13 cellular contexts compared by ENCODE assay signal in the genomic region with DNA sequence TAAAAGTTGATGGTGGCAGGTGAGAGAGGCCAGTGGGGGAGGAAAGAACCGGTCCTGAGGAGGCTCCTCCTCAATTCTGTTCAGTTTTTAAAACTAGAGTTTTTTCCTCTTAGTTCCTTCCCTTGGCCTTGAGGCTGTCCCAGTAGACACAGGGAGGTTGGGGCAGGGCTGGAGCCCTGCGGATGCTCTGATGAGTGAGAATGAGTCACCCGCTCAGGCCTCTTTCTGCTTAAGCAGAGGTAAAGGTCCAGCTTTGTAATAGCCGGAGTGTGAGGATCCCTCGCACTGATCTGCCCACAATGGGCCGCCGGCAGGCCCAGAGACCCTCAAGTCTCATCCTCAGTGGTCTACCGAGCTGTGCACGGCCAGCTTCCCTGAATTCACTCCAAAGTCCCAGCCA. TPM values are rescaled to one million over a fixed set of nuclear protein-coding genes. Genes with fewer than 3 reads are reported as not detected.
A peak's percentile ranks its signal among the peaks of the same experiment; 100 is the strongest.
DNase-seq lines count a peak whose midpoint lies in the region; ATAC-seq and TF ChIP-seq lines count a peak whose summit lies in the region.
"Had no signal": no experiment of that assay in that cellular context is flagged by ENCODE, and none has a peak within 500 bp of the region (broad histone marks: within the 10 kb centered on the region; RNA-seq: fewer than 3 reads in every experiment).

No MANE protein-coding gene starts in this region.

- intact Hi-C loops in Panc1 (cut with micrococcal nuclease; ENCODE audit: unreplicated experiment) = no loop called here
- intact Hi-C loops in ovary (cut with DNase I) = no loop called here
- intact Hi-C loops in body of pancreas (cut with DNase I) = no loop called here

- WGBS in ovary, 3 donors = 55 to 69% (median 57%) methylated on average over 9 of the region's 9 CpGs
- 79 to 82% methylated on average over 5 to 8 of the region's 9 CpGs for WGBS in body of pancreas, 2 donors

- H3K4me3 ChIP-seq in Panc1 (ENCODE audit: low read depth in 2 of 2, low read length in 2 of 2) (no peak overlapping the region), ovary (no peak overlapping the region), body of pancreas (no peak overlapping the region), H7 (ENCODE audit: insufficient read depth, low read depth, low read length) (no peak overlapping the region)
- H3K4me3 ChIP-seq: lower lobe of right lung had no signal

- no peak for TF ChIP-seq POLR2A in ovary (IDR thresholded peaks at IDR 0.05)
- no peak for TF ChIP-seq POLR2A in body of pancreas (IDR thresholded peaks at IDR 0.05)

- BruUV-seq in Panc1 (replicated peaks; lab: Mats Ljungman, UMichigan) = no TSS peak

- POLR2A ChIA-PET in Panc1 (lab: Charles Lee) = no interaction called here

- peak; percentile 65 for ATAC-seq in Panc1
- no peak for ATAC-seq in activated CD4-positive, CD25-positive, alpha-beta regulatory T cell treated with anti-CD3 and anti-CD28 coated beads, Interleukin-2, amount 50 U/mL, for 24 hours
- ATAC-seq in body of pancreas = no peak
- ATAC-seq: activated naive CD4-positive, alpha-beta T cell treated with anti-CD3 and anti-CD28 coated beads, Interleukin-2, amount 50 U/mL, for 72 hours; lower lobe of right lung; right cardiac atrium had no signal

- peaks cover 58% of the 10 kb centered on the region for H3K4me1 ChIP-seq in Panc1 (ENCODE audit: control insufficient read depth, insufficient read depth, low read length)
- H3K4me1 ChIP-seq in ovary (ENCODE audit: insufficient read depth) = no peaks in the 10 kb centered on the region
- H3K4me1 ChIP-seq in body of pancreas = peaks cover 32% of the 10 kb centered on the region

- H3K27me3 ChIP-seq in Panc1 (ENCODE audit: control insufficient read depth, insufficient read depth, low read length) = no peaks in the 10 kb centered on the region
- no peaks in the 10 kb centered on the region for H3K27me3 ChIP-seq in ovary
- H3K27me3 ChIP-seq in body of pancreas = no peaks in the 10 kb centered on the region
- H3K27me3 ChIP-seq in H7 (ENCODE audit: control insufficient read depth, insufficient read depth, low read length) = no peaks in the 10 kb centered on the region

- no peak for TF ChIP-seq EP300 in ovary (IDR thresholded peaks at IDR 0.05)

- TF ChIP-seq CTCF in Panc1 (IDR thresholded peaks at IDR 0.05) = no peak
- TF ChIP-seq CTCF in ovary (IDR thresholded peaks at IDR 0.05) = no peak
- no peak for TF ChIP-seq CTCF in body of pancreas (IDR thresholded peaks at IDR 0.05)

- H3K36me3 ChIP-seq in Panc1 (ENCODE audit: control insufficient read depth, insufficient read depth, low read length) (no peaks in the 10 kb centered on the region), ovary (no peaks in the 10 kb centered on the region), body of pancreas (replicated peaks in 1 of 2; ENCODE audit: insufficient read depth in 1 of 2, low read depth in 2 of 2) (no peaks in the 10 kb centered on the region), H7 (replicated peaks; ENCODE audit: control insufficient read depth, insufficient read depth, low read length) (no peaks in the 10 kb centered on the region)
- H3K36me3 ChIP-seq: lower lobe of right lung had no signal

- H3K27ac ChIP-seq in Panc1 (ENCODE audit: low read length) (peak overlapping the region; percentile 98), epithelial cell of prostate (peak overlapping the region; percentile 100), ovary (no peak overlapping the region), body of pancreas (no peak overlapping the region)
- H3K27ac ChIP-seq: lower lobe of right lung had no signal

- H3K9me3 ChIP-seq in Panc1 (ENCODE audit: control insufficient read depth, insufficient read depth, low read depth, low read length) = peaks cover 3% of the 10 kb centered on the region; the same call in 1 of the 2 replicates
- H3K9me3 ChIP-seq in ovary = no peaks in the 10 kb centered on the region
- H3K9me3 ChIP-seq in body of pancreas = no peaks in the 10 kb centered on the region
- H3K9me3 ChIP-seq: lower lobe of right lung had no signal

- CTCF ChIA-PET in Panc1 (lab: Charles Lee) = no interaction called here

- DNase-seq in DMS53 treated with DMSO at 0.1 percent for 48 hours (lab: John Stamatoyannopoulos, UW; ENCODE audit: unreplicated experiment) (peak; percentile 16), Panc1 (ENCODE audit: low read depth, low spot score) (no peak), epithelial cell of prostate (ENCODE audit: low read depth, low spot score) (no peak), ovary (peak in 4 of 5 donors; percentile 54 to 74 (median 68)), body of pancreas (no peak), H7 (no peak), NCI-H1048 (lab: John Stamatoyannopoulos, UW) (no peak)
- DNase-seq: activated CD4-positive, alpha-beta T cell treated with anti-CD3 and anti-CD28 coated beads, Interleukin-2, amount 10 ng/mL, durations not matched to agents 24 days and 14 days; DMS153; lower lobe of right lung; right cardiac atrium had no signal

- in situ Hi-C loops in Panc1 (cut with HindIII; ENCODE audit: low pct_unique_long_range_greater_than_20kb, low sequenced_read_pairs) = no loop called here

RNA-seq across cellular contexts. Expression of a gene that starts 49.6 kb away (rescaled TPM):
- total RNA-seq in Panc1 (2021; ENCODE audit: unreplicated experiment) = 187 TPM
- polyA plus RNA-seq in Panc1 (2012; ENCODE audit: insufficient read length) = 155 TPM
- 100 to 1,000 TPM in 6 of 7 donors, 10 to 100 TPM in 1; 66.9 to 180 (median 117) TPM for total RNA-seq in ovary
- 10 to 100 TPM; 83.9 to 98.8 TPM for polyA plus RNA-seq in ovary
- total RNA-seq in body of pancreas = 10 to 100 TPM; 82.7 to 83.3 TPM
- 67.0 and 90.9 TPM in 2 replicates for total RNA-seq in H7 (2014; rRNA removed; shearing (Covaris generic))

Comparison
In these comparisons a context has a peak if more than half of its experiments do, and no peak if none do; other contexts are left out.
1. DNase-seq: peak in DMS53 treated with DMSO at 0.1 percent for 48 hours (single experiment) and ovary (4 of 5); none in Panc1 (single experiment), epithelial cell of prostate (single experiment), body of pancreas (0 of 4), H7 (single experiment) and NCI-H1048 (single experiment).
2. H3K27ac ChIP-seq: peak in Panc1 (single experiment) and epithelial cell of prostate (single experiment); none in ovary (0 of 2) and body of pancreas (0 of 4).